ENCODE assay signal across 17 cellular contexts in genomic region chr1:39262802-39263201, GRCh38. TPM values are rescaled to one million over a fixed set of nuclear protein-coding genes. Genes with fewer than 3 reads are reported as not detected.
A peak's percentile ranks its signal among the peaks of the same experiment; 100 is the strongest.
DNase-seq lines count a peak whose midpoint lies in the region; ATAC-seq, FAIRE-seq and TF ChIP-seq lines count a peak whose summit lies in the region.
"Had no signal": no experiment of that assay in that cellular context is flagged by ENCODE, and none has a peak within 500 bp of the region (broad histone marks: within the 10 kb centered on the region; RNA-seq: fewer than 3 reads in every experiment).

No MANE protein-coding gene starts in this region.

- no peaks in the 10 kb centered on the region for H3K9me3 ChIP-seq in esophagus muscularis mucosa
- no peaks in the 10 kb centered on the region for H3K9me3 ChIP-seq in tibial artery
- no peaks in the 10 kb centered on the region for H3K9me3 ChIP-seq in small intestine (ENCODE audit: control insufficient read depth, low read depth)
- H3K9me3 ChIP-seq: SK-N-SH had no signal

- peaks cover 71% of the 10 kb centered on the region for H3K4me1 Mint-ChIP-seq in activated naive CD4-positive, alpha-beta T cell treated with anti-CD3 and anti-CD28 coated beads, Interleukin-2, amount 50 U/mL, for 24 hours
- H3K4me1 Mint-ChIP-seq in activated naive CD4-positive, alpha-beta T cell treated with anti-CD3 and anti-CD28 coated beads, Interleukin-2, amount 10 ng/mL, durations not matched to agents 7 days and 5 days, result peaks cover 54% of the 10 kb centered on the region
- H3K4me1 Mint-ChIP-seq in activated CD4-positive, alpha-beta memory T cell treated with anti-CD3 and anti-CD28 coated beads for 36 hours (ENCODE audit: low read depth), result peaks cover 73% of the 10 kb centered on the region

- FAIRE-seq in small intestine (lab: Jason Lieb, UNC), result no peak
- FAIRE-seq: D721Med had no signal

- no peak for DNase-seq in activated naive CD4-positive, alpha-beta T cell treated with anti-CD3 and anti-CD28 coated beads, Interleukin-2, amount 10 ng/mL, durations not matched to agents 7 days and 5 days
- peak; percentile 31 for DNase-seq in activated CD4-positive, alpha-beta memory T cell treated with anti-CD3 and anti-CD28 coated beads for 36 hours
- DNase-seq in esophagus muscularis mucosa (ENCODE audit: extremely low spot score) (no peak), tibial artery (no peak), small intestine (no peak)
- DNase-seq: foreskin keratinocyte, Karpas-422, NCI-H1436 treated with DMSO at 0.1 percent for 48 hours, NCI-H446, SK-N-SH had no signal

- TF ChIP-seq POLR2A in esophagus muscularis mucosa (IDR thresholded peaks at IDR 0.05; ENCODE audit: low read depth), result no peak

- H3K27ac Mint-ChIP-seq in activated naive CD4-positive, alpha-beta T cell treated with anti-CD3 and anti-CD28 coated beads, Interleukin-2, amount 50 U/mL, for 24 hours, result peak overlapping the region; percentile 94
- H3K27ac Mint-ChIP-seq in activated naive CD4-positive, alpha-beta T cell treated with anti-CD3 and anti-CD28 coated beads, Interleukin-2, amount 10 ng/mL, durations not matched to agents 7 days and 5 days, result no peak overlapping the region
- peak overlapping the region; percentile 52 for H3K27ac Mint-ChIP-seq in activated CD4-positive, alpha-beta memory T cell treated with anti-CD3 and anti-CD28 coated beads for 36 hours
- H3K27ac Mint-ChIP-seq: activated T-helper 1 cell treated with anti-CD3 and anti-CD28 coated beads, Interleukin-12 subunit alpha, Interleukin-12 subunit beta, Interleukin-2, Interleukin-4 antibody, amounts not matched to agents 30 ng/mL and 10 ng/mL and 1 ng/mL, durations not matched to agents 14 hours and 24 hours and 36 hours had no signal

- H3K9me3 Mint-ChIP-seq in activated naive CD4-positive, alpha-beta T cell treated with anti-CD3 and anti-CD28 coated beads, Interleukin-2, amount 50 U/mL, for 24 hours, result no peaks in the 10 kb centered on the region
- no peaks in the 10 kb centered on the region for H3K9me3 Mint-ChIP-seq in activated naive CD4-positive, alpha-beta T cell treated with anti-CD3 and anti-CD28 coated beads, Interleukin-2, amount 10 ng/mL, durations not matched to agents 7 days and 5 days
- H3K9me3 Mint-ChIP-seq in activated CD4-positive, alpha-beta memory T cell treated with anti-CD3 and anti-CD28 coated beads for 36 hours, result no peaks in the 10 kb centered on the region
- H3K9me3 Mint-ChIP-seq: activated T-helper 1 cell treated with anti-CD3 and anti-CD28 coated beads, Interleukin-12 subunit alpha, Interleukin-12 subunit beta, Interleukin-2, Interleukin-4 antibody, amounts not matched to agents 30 ng/mL and 10 ng/mL and 1 ng/mL, durations not matched to agents 14 hours and 24 hours and 36 hours had no signal

- ATAC-seq in GM19397 (IDR thresholded peaks at IDR 0.05; ENCODE audit: unreplicated experiment), result no peak
- no peak for ATAC-seq in GM19324 (IDR thresholded peaks at IDR 0.05; ENCODE audit: low FRiP score, unreplicated experiment)
- ATAC-seq: foreskin keratinocyte, HCT116 had no signal

- peak overlapping the region; percentile 48 to 71 (median 56) for H3K27ac ChIP-seq in esophagus muscularis mucosa (replicated peaks in 1 of 4)
- peak overlapping the region; percentile 10 to 56 for H3K27ac ChIP-seq in tibial artery
- no peak overlapping the region for H3K27ac ChIP-seq in small intestine (ENCODE audit: low read depth in 1 of 2, low read length in 1 of 2)
- H3K27ac ChIP-seq: foreskin keratinocyte had no signal

- peaks cover 21 to 61% (median 58%) of the 10 kb centered on the region in 4 donors for H3K4me1 ChIP-seq in esophagus muscularis mucosa
- H3K4me1 ChIP-seq in tibial artery, result peaks cover 0 to 69% (median 17%) of the 10 kb centered on the region in 4 donors
- H3K4me1 ChIP-seq in small intestine (ENCODE audit: control insufficient read depth in 2 of 2, insufficient read depth in 1 of 2, low read depth in 1 of 2, low read length in 1 of 2), result no peaks in the 10 kb centered on the region

- 80% methylated on average over 4 of the region's 4 CpGs for WGBS in esophagus muscularis mucosa
- WGBS in small intestine, 3 donors, result 70 to 91% (median 76%) methylated on average over 4 of the region's 4 CpGs

- CTCF ChIA-PET in activated naive CD4-positive, alpha-beta T cell treated with anti-CD3 and anti-CD28 coated beads, Interleukin-2, amount 10 ng/mL, durations not matched to agents 7 days and 5 days (lab: Charles Lee), result interaction anchor here (1.0 to 1.3 kb wide), 2 partner anchors 71 to 160 kb away, joined by 4 to 8 read pairs; no protein-coding TSS in a partner anchor
- CTCF ChIA-PET in activated CD4-positive, alpha-beta memory T cell treated with anti-CD3 and anti-CD28 coated beads for 36 hours (lab: Charles Lee), result interaction anchor here (0.7 to 15.2 kb wide), 5 partner anchors 32 to 164 kb away, joined by 3 to 320 read pairs (median 3); no protein-coding TSS in a partner anchor

- H3K4me3 ChIP-seq in esophagus muscularis mucosa, result no peak overlapping the region
- no peak overlapping the region for H3K4me3 ChIP-seq in tibial artery
- H3K4me3 ChIP-seq in small intestine (ENCODE audit: low read depth in 1 of 2, low read length in 2 of 2), result no peak overlapping the region
- H3K4me3 ChIP-seq: lung had no signal

- H3K36me3 ChIP-seq in esophagus muscularis mucosa, result peaks cover 0 to 27% (median 16%) of the 10 kb centered on the region in 4 donors
- peaks cover 0 to 15% (median 5%) of the 10 kb centered on the region in 3 donors for H3K36me3 ChIP-seq in tibial artery
- H3K36me3 ChIP-seq in small intestine (ENCODE audit: control insufficient read depth in 2 of 2, insufficient read depth in 2 of 2, low read length in 2 of 2), result no peaks in the 10 kb centered on the region

- peaks cover 6% of the 10 kb centered on the region for H3K36me3 Mint-ChIP-seq in activated naive CD4-positive, alpha-beta T cell treated with anti-CD3 and anti-CD28 coated beads, Interleukin-2, amount 50 U/mL, for 24 hours
- peaks cover 36% of the 10 kb centered on the region for H3K36me3 Mint-ChIP-seq in activated naive CD4-positive, alpha-beta T cell treated with anti-CD3 and anti-CD28 coated beads, Interleukin-2, amount 10 ng/mL, durations not matched to agents 7 days and 5 days
- peaks cover 30% of the 10 kb centered on the region for H3K36me3 Mint-ChIP-seq in activated CD4-positive, alpha-beta memory T cell treated with anti-CD3 and anti-CD28 coated beads for 36 hours

- H3K27me3 ChIP-seq in esophagus muscularis mucosa (no peaks in the 10 kb centered on the region), tibial artery (no peaks in the 10 kb centered on the region), small intestine (ENCODE audit: control insufficient read depth in 2 of 2, insufficient read depth in 2 of 2, low read length in 2 of 2) (no peaks in the 10 kb centered on the region)
- H3K27me3 ChIP-seq: foreskin keratinocyte had no signal

- TF ChIP-seq CTCF in esophagus muscularis mucosa (IDR thresholded peaks at IDR 0.05) (no peak), tibial artery (IDR thresholded peaks at IDR 0.05) (no peak)

- POLR2A ChIA-PET in activated CD4-positive, alpha-beta memory T cell treated with anti-CD3 and anti-CD28 coated beads for 36 hours (lab: Charles Lee), result interaction anchor here (0.5 to 0.9 kb wide), 2 partner anchors 68 to 80 kb away, joined by 3 read pairs; no protein-coding TSS in a partner anchor

- intact Hi-C loops in activated CD4-positive, alpha-beta memory T cell treated with anti-CD3 and anti-CD28 coated beads for 36 hours (cut with micrococcal nuclease), result no loop called here
- intact Hi-C loops in esophagus muscularis mucosa (cut with DNase I), result no loop called here
- intact Hi-C loops in tibial artery (cut with DNase I; ENCODE audit: low total_unique reads), result loop anchor here (10.0 kb wide), 1 partner anchor 152 kb away; no protein-coding TSS in a partner anchor

- peak overlapping the region; percentile 69 for H3K4me3 Mint-ChIP-seq in activated naive CD4-positive, alpha-beta T cell treated with anti-CD3 and anti-CD28 coated beads, Interleukin-2, amount 50 U/mL, for 24 hours
- no peak overlapping the region for H3K4me3 Mint-ChIP-seq in activated naive CD4-positive, alpha-beta T cell treated with anti-CD3 and anti-CD28 coated beads, Interleukin-2, amount 10 ng/mL, durations not matched to agents 7 days and 5 days
- no peak overlapping the region for H3K4me3 Mint-ChIP-seq in activated CD4-positive, alpha-beta memory T cell treated with anti-CD3 and anti-CD28 coated beads for 36 hours
- H3K4me3 Mint-ChIP-seq: activated T-helper 1 cell treated with anti-CD3 and anti-CD28 coated beads, Interleukin-12 subunit alpha, Interleukin-12 subunit beta, Interleukin-2, Interleukin-4 antibody, amounts not matched to agents 30 ng/mL and 10 ng/mL and 1 ng/mL, durations not matched to agents 14 hours and 24 hours and 36 hours had no signal

- no peak for TF ChIP-seq EP300 in esophagus muscularis mucosa (IDR thresholded peaks at IDR 0.05)

- H3K27me3 Mint-ChIP-seq in activated naive CD4-positive, alpha-beta T cell treated with anti-CD3 and anti-CD28 coated beads, Interleukin-2, amount 50 U/mL, for 24 hours, result no peaks in the 10 kb centered on the region
- H3K27me3 Mint-ChIP-seq in activated naive CD4-positive, alpha-beta T cell treated with anti-CD3 and anti-CD28 coated beads, Interleukin-2, amount 10 ng/mL, durations not matched to agents 7 days and 5 days, result no peaks in the 10 kb centered on the region
- no peaks in the 10 kb centered on the region for H3K27me3 Mint-ChIP-seq in activated CD4-positive, alpha-beta memory T cell treated with anti-CD3 and anti-CD28 coated beads for 36 hours

RNA-seq across cellular contexts. Expression of gene MACF1, which starts 58.3 kb away (rescaled TPM):
- 100 to 1,000 TPM; 239 to 240 TPM for total RNA-seq in activated CD4-positive, alpha-beta memory T cell treated with anti-CD3 and anti-CD28 coated beads for 36 hours
- 100 to 1,000 TPM; 386 to 627 (median 576) TPM for total RNA-seq in esophagus muscularis mucosa
- 10 to 100 TPM; 18.1 to 47.8 (median 21.3) TPM for polyA plus RNA-seq in small intestine

Comparison
In these comparisons a context has a peak if more than half of its experiments do, and no peak if none do; other contexts are left out.
1. H3K27ac ChIP-seq: peak in esophagus muscularis mucosa (4 of 4) and tibial artery (2 of 2); none in small intestine (0 of 2).